In genomic region chr12:14185441-14186192, GRCh38 we compare ENCODE assay signal across 8 cellular contexts.
DNase-seq lines count a peak whose midpoint lies in the region; ATAC-seq, FAIRE-seq and TF ChIP-seq lines count a peak whose summit lies in the region.

No MANE protein-coding gene starts in this region.

- H3K4me1 Mint-ChIP-seq in CD14-positive monocyte = peaks cover 14% of the 10 kb centered on the region

- H3F3A ChIP-seq in SU-DHL-6 (ENCODE audit: insufficient read depth) = no peaks in the 10 kb centered on the region

- H3K4me3 ChIP-seq in SU-DHL-6 (ENCODE audit: insufficient read depth, low read length, poor library complexity, severe bottlenecking) (no peak overlapping the region), esophagus squamous epithelium (no peak overlapping the region), pancreas (no peak overlapping the region), aorta (ENCODE audit: low read length in 2 of 2) (no peak overlapping the region)

- H3K79me2 ChIP-seq in SU-DHL-6 (ENCODE audit: insufficient read depth, low read length) = no peaks in the 10 kb centered on the region

- no peak overlapping the region for H3K27ac ChIP-seq in SU-DHL-6 (ENCODE audit: low read depth, low read length)
- no peak overlapping the region for H3K27ac ChIP-seq in esophagus squamous epithelium
- H3K27ac ChIP-seq in pancreas = no peak overlapping the region
- H3K27ac ChIP-seq in aorta (ENCODE audit: low read depth in 1 of 2, low read length in 2 of 2) = no peak overlapping the region

- ATAC-seq in GM18502 (IDR thresholded peaks at IDR 0.05; ENCODE audit: poor library complexity, unreplicated experiment) = peak; percentile 84
- peak; percentile 85 for ATAC-seq in HG02885 (IDR thresholded peaks at IDR 0.05; ENCODE audit: poor library complexity, unreplicated experiment)
- ATAC-seq in pancreas = peak; percentile 79 to 99 (median 90)
- no peak for ATAC-seq in aorta (ENCODE audit: low FRiP score)

- DNase-seq in CD14-positive monocyte (ENCODE audit: low spot score) (no peak), NCI-H128 (lab: John Stamatoyannopoulos, UW; ENCODE audit: unreplicated experiment) (peak; percentile 60), esophagus squamous epithelium (lab: John Stamatoyannopoulos, UW) (no peak), pancreas (peak in 3 of 6 donors; percentile 16 to 47 (median 43)), aorta (no peak)

- peaks cover 0 to 2% (median 0%) of the 10 kb centered on the region in 7 donors for H3K9me3 Mint-ChIP-seq in CD14-positive monocyte

- H3K27me3 Mint-ChIP-seq in CD14-positive monocyte (ENCODE audit: low read depth in 3 of 3) = peaks cover 0 to 4% (median 3%) of the 10 kb centered on the region in 3 donors

- 42 to 43% methylated on average over 8 of the region's 8 CpGs for WGBS in esophagus squamous epithelium, 2 donors
- WGBS in pancreas, 2 donors = 43 to 48% methylated on average over 8 of the region's 8 CpGs
- 45% methylated on average over 8 of the region's 8 CpGs for WGBS in aorta, 2 donors

- H3K27me3 ChIP-seq in SU-DHL-6 (ENCODE audit: low read length) (no peaks in the 10 kb centered on the region), esophagus squamous epithelium (no peaks in the 10 kb centered on the region), pancreas (no peaks in the 10 kb centered on the region), aorta (ENCODE audit: control insufficient read depth in 1 of 2, insufficient read depth in 2 of 2, low read length in 1 of 2) (no peaks in the 10 kb centered on the region)

- H3K27ac Mint-ChIP-seq in CD14-positive monocyte = no peak overlapping the region

- no peak overlapping the region for H3K9ac ChIP-seq in SU-DHL-6 (ENCODE audit: low read length)

- H3K9me3 ChIP-seq in SU-DHL-6 (ENCODE audit: insufficient read depth, low read length) (no peaks in the 10 kb centered on the region), esophagus squamous epithelium (no peaks in the 10 kb centered on the region), pancreas (no peaks in the 10 kb centered on the region), aorta (ENCODE audit: control insufficient read depth, low read length) (no peaks in the 10 kb centered on the region)

- no peak overlapping the region for H3K4me3 Mint-ChIP-seq in CD14-positive monocyte

- H3K36me3 Mint-ChIP-seq in CD14-positive monocyte = no peaks in the 10 kb centered on the region

- H3K36me3 ChIP-seq in SU-DHL-6 (ENCODE audit: low read length) (no peaks in the 10 kb centered on the region), esophagus squamous epithelium (no peaks in the 10 kb centered on the region), pancreas (no peaks in the 10 kb centered on the region), aorta (ENCODE audit: control insufficient read depth in 1 of 2, insufficient read depth in 2 of 2, low read length in 1 of 2) (no peaks in the 10 kb centered on the region)

- no peak for TF ChIP-seq POLR2A in esophagus squamous epithelium (IDR thresholded peaks at IDR 0.05)

- TF ChIP-seq CTCF in CD14-positive monocyte (IDR thresholded peaks at IDR 0.05) = peak; percentile 66
- TF ChIP-seq CTCF in SU-DHL-6 (IDR thresholded peaks at IDR 0.05; ENCODE audit: insufficient read depth, low read length, poor library complexity, severe bottlenecking) = peak; percentile 43
- TF ChIP-seq CTCF in esophagus squamous epithelium (IDR thresholded peaks at IDR 0.05) = peak; percentile 42 to 69 (median 60)
- TF ChIP-seq CTCF in pancreas (IDR thresholded peaks at IDR 0.05) = peak; percentile 47 to 71 (median 65)

- intact Hi-C loops in CD14-positive monocyte (cut with micrococcal nuclease) = no loop called here
- intact Hi-C loops in esophagus squamous epithelium (cut with DNase I) = no loop called here
- intact Hi-C loops in pancreas (cut with DNase I) = no loop called here
- intact Hi-C loops in aorta (cut with DNase I) = no loop called here

- no peaks in the 10 kb centered on the region for H4K20me1 ChIP-seq in SU-DHL-6 (ENCODE audit: low read depth, low read length)

- H3K4me2 ChIP-seq in SU-DHL-6 (ENCODE audit: low read depth, low read length, poor library complexity, severe bottlenecking) = peak overlapping the region; percentile 32

- peak overlapping the region; percentile 89 for H2AFZ ChIP-seq in SU-DHL-6 (ENCODE audit: low read depth, low read length, severe bottlenecking)

- no peaks in the 10 kb centered on the region for H3K4me1 ChIP-seq in esophagus squamous epithelium
- no peaks in the 10 kb centered on the region for H3K4me1 ChIP-seq in pancreas
- H3K4me1 ChIP-seq in aorta (ENCODE audit: control insufficient read depth in 1 of 2, insufficient read depth in 2 of 2, low read length in 2 of 2) = no peaks in the 10 kb centered on the region

- H3K9me2 ChIP-seq in SU-DHL-6 (replicated peaks; ENCODE audit: insufficient read depth, low read length) = no peaks in the 10 kb centered on the region

- FAIRE-seq in pancreas (lab: Jason Lieb, UNC) = no peak
